Comparison of ENCODE assay signal across 21 cellular contexts in genomic region chr1:38120552-38121230, GRCh38.
DNase-seq lines count a peak whose midpoint lies in the region; ATAC-seq and TF ChIP-seq lines count a peak whose summit lies in the region.
"Had no signal": no experiment of that assay in that cellular context is flagged by ENCODE, and none has a peak within 500 bp of the region (broad histone marks: within the 10 kb centered on the region; RNA-seq: fewer than 3 reads in every experiment).

No MANE protein-coding gene starts in this region.

- H3K4me3 ChIP-seq in mammary epithelial cell (replicated peaks in 1 of 3; ENCODE audit: insufficient read depth in 1 of 3, low read depth in 2 of 3, low read length in 3 of 3) (no peak overlapping the region), neutrophil (ENCODE audit: low read depth in 1 of 2, low read length in 1 of 2) (no peak overlapping the region)
- H3K4me3 ChIP-seq: HAP-1, SK-N-MC had no signal

- dilution Hi-C loops in mammary epithelial cell (cut with HindIII; ENCODE audit: low sequenced_read_pairs) = no loop called here

- no peaks in the 10 kb centered on the region for H3K9me3 ChIP-seq in mammary epithelial cell (replicated peaks; ENCODE audit: insufficient read depth, low read length)
- H3K9me3 ChIP-seq in neutrophil = no peaks in the 10 kb centered on the region
- H3K9me3 ChIP-seq: HAP-1 had no signal

- intact Hi-C loops in MCF 10A (cut with micrococcal nuclease) (no loop called here), mammary epithelial cell (cut with micrococcal nuclease) (no loop called here), natural killer cell (cut with micrococcal nuclease) (no loop called here)
- intact Hi-C loops in activated CD4-positive, alpha-beta memory T cell treated with anti-CD3 and anti-CD28 coated beads for 36 hours (cut with micrococcal nuclease) = no loop called here

- peak overlapping the region; percentile 1 for H3K27ac Mint-ChIP-seq in MCF 10A (ENCODE audit: low read depth, unreplicated experiment)
- no peak overlapping the region for H3K27ac Mint-ChIP-seq in chondrocyte (ENCODE audit: unreplicated experiment)
- H3K27ac Mint-ChIP-seq in natural killer cell = no peak overlapping the region
- H3K27ac Mint-ChIP-seq in activated CD4-positive, alpha-beta memory T cell treated with anti-CD3 and anti-CD28 coated beads for 36 hours = no peak overlapping the region

- H3K27ac ChIP-seq in mammary epithelial cell (ENCODE audit: insufficient read depth, low read depth, low read length) = no peak overlapping the region
- peak overlapping the region; percentile 4 for H3K27ac ChIP-seq in neutrophil
- H3K27ac ChIP-seq in foreskin keratinocyte = no peak overlapping the region
- H3K27ac ChIP-seq: 22Rv1, SK-N-MC had no signal

- H3K9me3 Mint-ChIP-seq in MCF 10A (ENCODE audit: unreplicated experiment) (no peaks in the 10 kb centered on the region), chondrocyte (ENCODE audit: low read depth) (no peaks in the 10 kb centered on the region), natural killer cell (no peaks in the 10 kb centered on the region)
- no peaks in the 10 kb centered on the region for H3K9me3 Mint-ChIP-seq in activated CD4-positive, alpha-beta memory T cell treated with anti-CD3 and anti-CD28 coated beads for 36 hours

- H3K27me3 Mint-ChIP-seq in MCF 10A (ENCODE audit: insufficient read depth, unreplicated experiment) (no peaks in the 10 kb centered on the region), chondrocyte (ENCODE audit: low read depth) (no peaks in the 10 kb centered on the region), natural killer cell (ENCODE audit: low read depth in 2 of 2) (peaks cover 0 to 10% of the 10 kb centered on the region in 2 donors)
- H3K27me3 Mint-ChIP-seq in activated CD4-positive, alpha-beta memory T cell treated with anti-CD3 and anti-CD28 coated beads for 36 hours = no peaks in the 10 kb centered on the region

- POLR2A ChIA-PET in MCF 10A (lab: Yijun Ruan, JAX) = interaction anchor here (0.6 to 3.2 kb wide), 3 partner anchors 17 to 752 kb away, joined by 3 to 10 read pairs (median 4); partner anchors contain the start of gene MYCBP
- POLR2A ChIA-PET in activated CD4-positive, alpha-beta memory T cell treated with anti-CD3 and anti-CD28 coated beads for 36 hours (lab: Charles Lee) = no interaction called here

- DNase-seq in MCF 10A (ENCODE audit: unreplicated experiment) = peak; percentile 64
- no peak for DNase-seq in mammary epithelial cell
- DNase-seq in chondrocyte (ENCODE audit: low spot score) = peak; percentile 25
- no peak for DNase-seq in stimulated activated CD8-positive, alpha-beta memory T cell treated with anti-CD3 and anti-CD28 coated beads, Interleukin-4, amount 100 ng/mL, for 48 hours
- no peak for DNase-seq in foreskin keratinocyte
- DNase-seq in natural killer cell = no peak
- no peak for DNase-seq in activated CD4-positive, alpha-beta memory T cell treated with anti-CD3 and anti-CD28 coated beads for 36 hours
- DNase-seq: DMS153, GOT3, KBM-7, MM.1S, NCI-H1694, NCI-H2029 treated with DMSO at 0.1 percent for 48 hours, NCI-H446 treated with DMSO at 0.1 percent for 48 hours, NCI-H526 treated with DMSO at 0.1 percent for 48 hours, SIG-M5 had no signal

- peaks cover 2% of the 10 kb centered on the region for H4K20me1 ChIP-seq in mammary epithelial cell (ENCODE audit: insufficient read depth, low read length)

- in situ Hi-C loops in mammary epithelial cell (cut with MboI; ENCODE audit: low sequenced_read_pairs in 2 of 2) = no loop called here

- no peaks in the 10 kb centered on the region for H3K79me2 ChIP-seq in mammary epithelial cell (ENCODE audit: insufficient read depth, low read length)

- H3K27me3 ChIP-seq in mammary epithelial cell (ENCODE audit: insufficient read depth, low read length) (no peaks in the 10 kb centered on the region), neutrophil (no peaks in the 10 kb centered on the region), foreskin keratinocyte (no peaks in the 10 kb centered on the region)

- TF ChIP-seq CTCF in MCF 10A (IDR thresholded peaks at IDR 0.05; ENCODE audit: unreplicated experiment) (no peak), mammary epithelial cell (conservative IDR thresholded peaks at IDR 0.05 in 1 of 2, IDR thresholded peaks at IDR 0.05 in 1 of 2; ENCODE audit: extremely low read depth in 1 of 2, insufficient read depth in 1 of 2, low read depth in 1 of 2, low read length in 2 of 2) (no peak), chondrocyte (IDR thresholded peaks at IDR 0.05) (no peak), neutrophil (IDR thresholded peaks at IDR 0.05) (no peak), foreskin keratinocyte (conservative IDR thresholded peaks at IDR 0.05) (no peak), natural killer cell (IDR thresholded peaks at IDR 0.05) (no peak)

- no peak overlapping the region for H2AFZ ChIP-seq in mammary epithelial cell (ENCODE audit: low read depth, low read length)

- 71% methylated on average over 2 of the region's 5 CpGs for WGBS in mammary epithelial cell (ENCODE audit: low coverage, missing lambda C conversion rate)

- ATAC-seq in foreskin keratinocyte (no peak), natural killer cell (no peak)
- ATAC-seq: Panc1 had no signal

- H3K4me2 ChIP-seq in mammary epithelial cell (ENCODE audit: insufficient read depth, low read depth, low read length) = no peak overlapping the region

- no peaks in the 10 kb centered on the region for H3K36me3 Mint-ChIP-seq in MCF 10A (ENCODE audit: insufficient read depth, unreplicated experiment)
- no peaks in the 10 kb centered on the region for H3K36me3 Mint-ChIP-seq in chondrocyte (ENCODE audit: low read depth)
- H3K36me3 Mint-ChIP-seq in natural killer cell = no peaks in the 10 kb centered on the region
- H3K36me3 Mint-ChIP-seq in activated CD4-positive, alpha-beta memory T cell treated with anti-CD3 and anti-CD28 coated beads for 36 hours = no peaks in the 10 kb centered on the region

- H3K36me3 ChIP-seq in mammary epithelial cell (ENCODE audit: insufficient read depth, low read length) (no peaks in the 10 kb centered on the region), neutrophil (no peaks in the 10 kb centered on the region)
- H3K36me3 ChIP-seq: HAP-1 had no signal

- no peak overlapping the region for H3K4me3 Mint-ChIP-seq in MCF 10A (ENCODE audit: unreplicated experiment)
- no peak overlapping the region for H3K4me3 Mint-ChIP-seq in chondrocyte (ENCODE audit: unreplicated experiment)
- H3K4me3 Mint-ChIP-seq in natural killer cell = no peak overlapping the region
- no peak overlapping the region for H3K4me3 Mint-ChIP-seq in activated CD4-positive, alpha-beta memory T cell treated with anti-CD3 and anti-CD28 coated beads for 36 hours

- CTCF ChIA-PET in MCF 10A (lab: Yijun Ruan, JAX) (interaction anchor here (0.6 to 1.0 kb wide), 5 partner anchors 40 to 719 kb away, joined by 3 read pairs; no protein-coding TSS in a partner anchor), mammary epithelial cell (lab: Charles Lee; ENCODE audit: low non-redundant PET) (no interaction called here)
- CTCF ChIA-PET in activated CD4-positive, alpha-beta memory T cell treated with anti-CD3 and anti-CD28 coated beads for 36 hours (lab: Charles Lee) = no interaction called here

- H3K4me1 ChIP-seq in mammary epithelial cell (ENCODE audit: insufficient read depth, low read length) (peaks cover 46% of the 10 kb centered on the region), neutrophil (ENCODE audit: control insufficient read depth in 1 of 2, insufficient read depth in 1 of 2, low read depth in 1 of 2, low read length in 1 of 2) (peaks cover 12 to 17% of the 10 kb centered on the region in 2 experiments), foreskin keratinocyte (peaks cover 38% of the 10 kb centered on the region)
- H3K4me1 ChIP-seq: HAP-1 had no signal

- H3K9ac ChIP-seq in mammary epithelial cell (ENCODE audit: insufficient read depth, low read length) = no peak overlapping the region

- H3K4me1 Mint-ChIP-seq in MCF 10A (ENCODE audit: insufficient read depth, unreplicated experiment) (peaks cover 55% of the 10 kb centered on the region), chondrocyte (ENCODE audit: low read depth) (peaks cover 20% of the 10 kb centered on the region), natural killer cell (no peaks in the 10 kb centered on the region)
- no peaks in the 10 kb centered on the region for H3K4me1 Mint-ChIP-seq in activated CD4-positive, alpha-beta memory T cell treated with anti-CD3 and anti-CD28 coated beads for 36 hours (ENCODE audit: low read depth)

- BruUV-seq in MCF 10A (replicated peaks; lab: Mats Ljungman, UMichigan) (no TSS peak), mammary epithelial cell (replicated peaks; lab: Mats Ljungman, UMichigan) (no TSS peak)

Comparison
In these comparisons a context has a peak if more than half of its experiments do, and no peak if none do; other contexts are left out.
1. DNase-seq: peak in MCF 10A (single experiment) and chondrocyte (single experiment); none in mammary epithelial cell (single experiment), stimulated activated CD8-positive, alpha-beta memory T cell treated with anti-CD3 and anti-CD28 coated beads, Interleukin-4, amount 100 ng/mL, for 48 hours (single experiment), foreskin keratinocyte (0 of 2), natural killer cell (single experiment) and activated CD4-positive, alpha-beta memory T cell treated with anti-CD3 and anti-CD28 coated beads for 36 hours (single experiment).